ENCODE assay signal across 18 cellular contexts in the genomic region with DNA sequence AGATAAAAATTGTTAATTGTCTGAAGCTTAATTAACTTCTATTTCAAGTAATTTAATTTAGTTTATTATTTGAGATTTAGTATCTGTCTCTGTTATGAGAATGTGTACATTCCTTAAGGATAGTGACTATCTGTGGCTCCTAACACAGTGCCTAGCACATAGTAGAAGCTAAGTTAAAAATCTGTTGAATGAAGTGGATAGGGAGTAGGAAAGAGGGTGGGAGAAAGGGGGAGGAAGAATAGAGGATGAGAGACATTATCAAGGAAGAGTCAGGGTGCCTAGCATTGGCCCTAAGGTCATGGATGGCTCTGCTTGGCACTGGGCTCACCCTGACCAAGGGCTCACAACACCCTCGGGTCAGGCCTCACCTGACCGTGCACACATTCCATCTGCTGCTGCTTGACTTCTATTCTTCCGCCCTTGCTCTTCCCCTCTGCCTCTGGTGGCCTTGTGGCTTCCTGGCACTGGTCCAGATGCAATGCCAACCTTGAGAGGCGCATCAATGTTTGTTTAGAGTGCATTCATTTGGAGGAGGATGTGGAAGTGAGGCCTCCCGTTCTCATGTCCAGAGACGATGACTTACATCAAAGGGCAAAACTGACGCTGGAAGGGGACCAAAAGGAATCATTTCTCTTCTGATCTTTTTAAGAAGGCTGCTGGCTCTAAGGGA. TPM values are rescaled to one million over a fixed set of nuclear protein-coding genes. Genes with fewer than 3 reads are reported as not detected.
DNase-seq lines count a peak whose midpoint lies in the region; ATAC-seq, FAIRE-seq and TF ChIP-seq lines count a peak whose summit lies in the region.
"Had no signal": no experiment of that assay in that cellular context is flagged by ENCODE, and none has a peak within 500 bp of the region (broad histone marks: within the 10 kb centered on the region; RNA-seq: fewer than 3 reads in every experiment).

No MANE protein-coding gene starts in this region.

- no peaks in the 10 kb centered on the region for H3K36me3 Mint-ChIP-seq in CD4-positive, alpha-beta memory T cell
- no peaks in the 10 kb centered on the region for H3K36me3 Mint-ChIP-seq in T-helper 17 cell (ENCODE audit: low read depth)
- no peaks in the 10 kb centered on the region for H3K36me3 Mint-ChIP-seq in naive B cell
- H3K36me3 Mint-ChIP-seq in H9 (ENCODE audit: insufficient read depth in 1 of 3, low read depth in 3 of 3) = peaks cover 0 to 2% (median 2%) of the 10 kb centered on the region in 3 experiments; a peak in 2 of 7 replicates
- peaks cover 21% of the 10 kb centered on the region for H3K36me3 Mint-ChIP-seq in Calu3 (ENCODE audit: insufficient read depth, unreplicated experiment)
- H3K36me3 Mint-ChIP-seq: stimulated activated effector memory CD8-positive, alpha-beta T cell treated with anti-CD3 and anti-CD28 coated beads, Interleukin-12 subunit alpha, Interleukin-12 subunit beta, amount 100 ng/mL, for 72 hours had no signal

- no TSS peak for BruUV-seq in IMR-90 (replicated peaks; lab: Mats Ljungman, UMichigan)
- BruUV-seq in Calu3 (replicated peaks; lab: Mats Ljungman, UMichigan) = no TSS peak

- H4K91ac ChIP-seq in IMR-90 (ENCODE audit: insufficient read depth, low read depth, low read length) = no peak overlapping the region
- no peak overlapping the region for H4K91ac ChIP-seq in H9 (ENCODE audit: insufficient read length, low read depth, low read length)

- H3K4me2 ChIP-seq in IMR-90 (ENCODE audit: low read depth, low read length) (no peak overlapping the region), H9 (ENCODE audit: insufficient read depth, insufficient read length, low read length) (no peak overlapping the region)

- peaks cover 24 to 63% of the 10 kb centered on the region in 2 experiments for H3K79me1 ChIP-seq in IMR-90 (ENCODE audit: low read depth in 1 of 2, low read length in 2 of 2)
- H3K79me1 ChIP-seq in H9 (ENCODE audit: insufficient read depth, low read depth, low read length, poor library complexity, severe bottlenecking) = no peaks in the 10 kb centered on the region

- H2AK9ac ChIP-seq in IMR-90 (replicated peaks; ENCODE audit: low read depth, low read length, poor library complexity) = no peak overlapping the region

- no peak overlapping the region for H2BK15ac ChIP-seq in IMR-90 (ENCODE audit: low read depth, low read length)
- no peak overlapping the region for H2BK15ac ChIP-seq in H9 (ENCODE audit: low read depth, low read length)

- no peak overlapping the region for H2BK12ac ChIP-seq in H9 (ENCODE audit: insufficient read length, low read depth, low read length)

- no peak overlapping the region for H3K4me3 ChIP-seq in CD4-positive, alpha-beta memory T cell (ENCODE audit: low read length in 2 of 2)
- H3K4me3 ChIP-seq in IMR-90 (ENCODE audit: insufficient read depth, low read depth, low read length) (no peak overlapping the region), pancreas (no peak overlapping the region), body of pancreas (no peak overlapping the region)
- H3K4me3 ChIP-seq: left lung, right atrium auricular region, thoracic aorta had no signal

- TF ChIP-seq RAD21 in IMR-90 (IDR thresholded peaks at IDR 0.05; ENCODE audit: low read length) = no peak

- WGBS in IMR-90 (ENCODE audit: extremely low coverage in 2 of 2, insufficient read length in 1 of 2), 2 experiments = no CpG with 5 or more reads among the region's 7 CpGs
- 62 to 66% methylated on average over 7 of the region's 7 CpGs for WGBS in pancreas, 2 donors
- no CpG with 5 or more reads among the region's 7 CpGs for WGBS in H9 (ENCODE audit: extremely low coverage, insufficient read length, low lambda C conversion rate)
- WGBS in body of pancreas, 2 donors = 63 to 78% methylated on average over 7 of the region's 7 CpGs

- TF ChIP-seq CTCF in IMR-90 (conservative IDR thresholded peaks at IDR 0.05; ENCODE audit: low read depth, low read length) (no peak), pancreas (IDR thresholded peaks at IDR 0.05) (no peak), H9 (conservative IDR thresholded peaks at IDR 0.05) (no peak), body of pancreas (IDR thresholded peaks at IDR 0.05) (no peak), Calu3 (IDR thresholded peaks at IDR 0.05; ENCODE audit: unreplicated experiment) (no peak)

- no peak for FAIRE-seq in pancreas (lab: Jason Lieb, UNC)

- H4K8ac ChIP-seq in IMR-90 (ENCODE audit: low read depth in 2 of 2, low read length in 2 of 2) (no peak overlapping the region), H9 (replicated peaks; ENCODE audit: insufficient read length, low read depth, low read length) (no peak overlapping the region)

- no peak overlapping the region for H3T11ph ChIP-seq in H9 (ENCODE audit: low read length)

- no peaks in the 10 kb centered on the region for H3K27me3 ChIP-seq in CD4-positive, alpha-beta memory T cell (ENCODE audit: insufficient read depth, low read length)
- H3K27me3 ChIP-seq in IMR-90 (ENCODE audit: control insufficient read depth, insufficient read depth, low read length) (no peaks in the 10 kb centered on the region), pancreas (no peaks in the 10 kb centered on the region), H9 (ENCODE audit: insufficient read depth, low read length) (no peaks in the 10 kb centered on the region), body of pancreas (no peaks in the 10 kb centered on the region)
- H3K27me3 ChIP-seq: right atrium auricular region had no signal

- H3K9ac ChIP-seq in IMR-90 (ENCODE audit: low read depth, low read length) (no peak overlapping the region), H9 (ENCODE audit: extremely low read depth, insufficient read length, low read length) (no peak overlapping the region)

- dilution Hi-C loops in IMR-90 (cut with HindIII; ENCODE audit: low sequenced_read_pairs, unreplicated experiment) = no loop called here

- H3K9me3 ChIP-seq in CD4-positive, alpha-beta memory T cell (ENCODE audit: control insufficient read depth in 1 of 2, low read length in 2 of 2) = no peaks in the 10 kb centered on the region
- H3K9me3 ChIP-seq in IMR-90 (ENCODE audit: control insufficient read depth, insufficient read depth, low read length) (no peaks in the 10 kb centered on the region), T-helper 17 cell (ENCODE audit: control insufficient read depth, low read length, poor library complexity, severe bottlenecking) (no peaks in the 10 kb centered on the region), pancreas (no peaks in the 10 kb centered on the region), H9 (ENCODE audit: control insufficient read depth, low read depth, low read length) (no peaks in the 10 kb centered on the region), body of pancreas (no peaks in the 10 kb centered on the region)
- H3K9me3 ChIP-seq: left lung, right atrium auricular region, thoracic aorta had no signal

- H2BK5ac ChIP-seq in IMR-90 (ENCODE audit: low read depth, low read length, poor library complexity, severe bottlenecking) (no peak overlapping the region), H9 (ENCODE audit: insufficient read length, low read length) (no peak overlapping the region)

- DNase-seq in CD4-positive, alpha-beta memory T cell = no peak
- no peak for DNase-seq in IMR-90
- DNase-seq in T-helper 17 cell = no peak
- no peak for DNase-seq in naive B cell
- DNase-seq in pancreas = no peak
- DNase-seq in H9 = no peak
- DNase-seq in body of pancreas = no peak
- no peak for DNase-seq in Calu3
- DNase-seq: activated CD4-positive, alpha-beta T cell treated with anti-CD3 and anti-CD28 coated beads, Interleukin-2, amount 50 U/mL, for 4 hours; effector CD4-positive, alpha-beta T cell; left lung; NCI-H446; T-helper 1 cell had no signal

- peaks cover 10% of the 10 kb centered on the region for H3K23me2 ChIP-seq in H9 (ENCODE audit: insufficient read length, low read depth, low read length, poor library complexity, severe bottlenecking)

- H3K14ac ChIP-seq in IMR-90 (replicated peaks; ENCODE audit: low read depth, low read length) (no peak overlapping the region), H9 (ENCODE audit: insufficient read depth, low read length) (no peak overlapping the region)

- in situ Hi-C loops in IMR-90 (cut with MboI; ENCODE audit: low sequenced_read_pairs) = no loop called here

- H3K23ac ChIP-seq in IMR-90 (ENCODE audit: low read depth, low read length) (no peak overlapping the region), H9 (ENCODE audit: insufficient read length, low read depth, low read length) (no peak overlapping the region)

- H2AFZ ChIP-seq in IMR-90 (replicated peaks; ENCODE audit: low read length, poor library complexity) (no peak overlapping the region), H9 (ENCODE audit: low read length) (no peak overlapping the region)

- peaks cover 17 to 42% (median 29%) of the 10 kb centered on the region in 4 donors for H3K4me1 Mint-ChIP-seq in CD4-positive, alpha-beta memory T cell
- peaks cover 21% of the 10 kb centered on the region for H3K4me1 Mint-ChIP-seq in T-helper 17 cell
- peaks cover 9 to 26% (median 16%) of the 10 kb centered on the region in 3 donors for H3K4me1 Mint-ChIP-seq in naive B cell
- H3K4me1 Mint-ChIP-seq in H9 = peaks cover 40 to 46% of the 10 kb centered on the region in 2 experiments
- H3K4me1 Mint-ChIP-seq in Calu3 (ENCODE audit: low read depth, unreplicated experiment) = peaks cover 24% of the 10 kb centered on the region

- H3K56ac ChIP-seq in IMR-90 (ENCODE audit: extremely low read depth, insufficient read depth, low read length) = no peak overlapping the region
- H3K56ac ChIP-seq in H9 (ENCODE audit: insufficient read length, low read depth, low read length) = no peak overlapping the region

- peak overlapping the region in 6 of 7 donors; percentile 34 to 78 (median 50) for H3K27ac Mint-ChIP-seq in CD4-positive, alpha-beta memory T cell
- H3K27ac Mint-ChIP-seq in T-helper 17 cell (peak overlapping the region; percentile 98), naive B cell (peak overlapping the region in 5 of 6 donors; percentile 29 to 96 (median 76)), H9 (peak overlapping the region in 1 of 3 experiments; percentile 90; a peak in 1 of 7 replicates), Calu3 (ENCODE audit: unreplicated experiment) (no peak overlapping the region)
- H3K27ac Mint-ChIP-seq: stimulated activated effector memory CD8-positive, alpha-beta T cell treated with anti-CD3 and anti-CD28 coated beads, Interleukin-12 subunit alpha, Interleukin-12 subunit beta, amount 100 ng/mL, for 72 hours had no signal

- CTCF ChIA-PET in CD4-positive, alpha-beta memory T cell (lab: Charles Lee; ENCODE audit: partially characterized antibody) = no interaction called here
- CTCF ChIA-PET in IMR-90 (lab: Yijun Ruan, JAX) (interaction anchor here (1.5 kb wide), 1 partner anchor 11 kb away, joined by 3 read pairs; no protein-coding TSS in a partner anchor), Calu3 (lab: Charles Lee) (no interaction called here)

- peaks cover 23% of the 10 kb centered on the region for H3K9me1 ChIP-seq in IMR-90 (ENCODE audit: insufficient read depth, low read length)

- POLR2A ChIA-PET in CD4-positive, alpha-beta memory T cell (lab: Charles Lee; ENCODE audit: partially characterized antibody) = no interaction called here
- POLR2A ChIA-PET in IMR-90 (lab: Charles Lee; ENCODE audit: unreplicated experiment) = no interaction called here

- no peak overlapping the region for H3K27ac ChIP-seq in CD4-positive, alpha-beta memory T cell (ENCODE audit: low read depth, low read length)
- no peak overlapping the region for H3K27ac ChIP-seq in IMR-90 (ENCODE audit: insufficient read depth, low read length)
- H3K27ac ChIP-seq in pancreas = no peak overlapping the region
- H3K27ac ChIP-seq in H9 (ENCODE audit: insufficient read length, low read depth, low read length) = no peak overlapping the region
- H3K27ac ChIP-seq in body of pancreas = no peak overlapping the region
- H3K27ac ChIP-seq: left lung, right atrium auricular region, thoracic aorta had no signal

- H2AK5ac ChIP-seq in IMR-90 (ENCODE audit: low read depth, low read length) (0 out of 2 replicates have a peak overlapping the region, but pooled peaks have one; percentile 25), H9 (ENCODE audit: insufficient read length, low read length) (no peak overlapping the region)

- ATAC-seq in IMR-90 (ENCODE audit: low read depth) (no peak), T-helper 17 cell (no peak), naive B cell (ENCODE audit: low read depth in 2 of 2) (no peak), pancreas (no peak), body of pancreas (no peak)
- ATAC-seq: esophagus mucosa; left lung; stimulated activated effector memory CD8-positive, alpha-beta T cell treated with anti-CD3 and anti-CD28 coated beads, Interleukin-12 subunit alpha, Interleukin-12 subunit beta, amount 100 ng/mL, for 72 hours had no signal

- H2BK20ac ChIP-seq in IMR-90 (ENCODE audit: low read depth, low read length) (no peak overlapping the region), H9 (ENCODE audit: low read depth, low read length, poor library complexity, severe bottlenecking) (no peak overlapping the region)

- H3K27me3 Mint-ChIP-seq in CD4-positive, alpha-beta memory T cell = no peaks in the 10 kb centered on the region
- H3K27me3 Mint-ChIP-seq in T-helper 17 cell (no peaks in the 10 kb centered on the region), naive B cell (no peaks in the 10 kb centered on the region), H9 (ENCODE audit: low read depth) (no peaks in the 10 kb centered on the region; the same call in 1 of the 2 replicates), Calu3 (ENCODE audit: unreplicated experiment) (no peaks in the 10 kb centered on the region)
- H3K27me3 Mint-ChIP-seq: central memory CD8-positive, alpha-beta T cell had no signal

- H3K4ac ChIP-seq in IMR-90 (ENCODE audit: low read depth, low read length) (no peak overlapping the region), H9 (ENCODE audit: low read depth, low read length) (no peak overlapping the region)

- H2BK120ac ChIP-seq in IMR-90 (ENCODE audit: low read depth, low read length) = no peak overlapping the region
- H2BK120ac ChIP-seq in H9 (ENCODE audit: low read depth, low read length, poor library complexity, severe bottlenecking) = no peak overlapping the region

- no peaks in the 10 kb centered on the region for H3K36me3 ChIP-seq in CD4-positive, alpha-beta memory T cell (ENCODE audit: insufficient read depth, low read length)
- H3K36me3 ChIP-seq in IMR-90 (ENCODE audit: control insufficient read depth, insufficient read depth, low read length) = no peaks in the 10 kb centered on the region
- no peaks in the 10 kb centered on the region for H3K36me3 ChIP-seq in pancreas
- no peaks in the 10 kb centered on the region for H3K36me3 ChIP-seq in body of pancreas (replicated peaks in 1 of 2; ENCODE audit: insufficient read depth in 1 of 2, low read depth in 2 of 2)
- H3K36me3 ChIP-seq: left lung, right atrium auricular region, thoracic aorta had no signal

- peak overlapping the region in 1 of 8 donors; percentile 52 for H3K4me3 Mint-ChIP-seq in CD4-positive, alpha-beta memory T cell
- peak overlapping the region; percentile 45 for H3K4me3 Mint-ChIP-seq in T-helper 17 cell
- H3K4me3 Mint-ChIP-seq in naive B cell = peak overlapping the region in 2 of 8 donors; percentile 7 to 50
- H3K4me3 Mint-ChIP-seq in H9 = no peak overlapping the region
- H3K4me3 Mint-ChIP-seq in Calu3 (ENCODE audit: low read depth, unreplicated experiment) = no peak overlapping the region
- H3K4me3 Mint-ChIP-seq: central memory CD8-positive, alpha-beta T cell; stimulated activated effector memory CD8-positive, alpha-beta T cell treated with anti-CD3 and anti-CD28 coated beads, Interleukin-12 subunit alpha, Interleukin-12 subunit beta, amount 100 ng/mL, for 72 hours had no signal

- H3K18ac ChIP-seq in IMR-90 (ENCODE audit: low read depth, low read length) (no peak overlapping the region), H9 (ENCODE audit: insufficient read length, low read depth, low read length) (no peak overlapping the region)

- H4K5ac ChIP-seq in IMR-90 (ENCODE audit: low read depth, low read length) = no peak overlapping the region
- H4K5ac ChIP-seq in H9 (ENCODE audit: insufficient read length, low read depth, low read length) = no peak overlapping the region

- intact Hi-C loops in CD4-positive, alpha-beta memory T cell (cut with micrococcal nuclease) = loop anchor here (5.0 to 10.0 kb wide), 3 partner anchors 164 to 398 kb away; no protein-coding TSS in a partner anchor
- intact Hi-C loops in IMR-90 (cut with micrococcal nuclease) = no loop called here
- intact Hi-C loops in pancreas (cut with DNase I) = no loop called here
- intact Hi-C loops in body of pancreas (cut with DNase I) = no loop called here
- intact Hi-C loops in Calu3 (cut with micrococcal nuclease; ENCODE audit: unreplicated experiment) = no loop called here

- H4K20me1 ChIP-seq in IMR-90 (ENCODE audit: insufficient read depth, low read length) (peaks cover 5% of the 10 kb centered on the region; the same call in 1 of the 2 replicates), H9 (ENCODE audit: control insufficient read depth, insufficient read depth, insufficient read length) (no peaks in the 10 kb centered on the region)

- TF ChIP-seq POLR2A in IMR-90 (IDR thresholded peaks at IDR 0.05; ENCODE audit: low read depth, low read length) (no peak), body of pancreas (IDR thresholded peaks at IDR 0.05) (no peak)

- H3K79me2 ChIP-seq in H9 (ENCODE audit: insufficient read depth, low read length) = no peaks in the 10 kb centered on the region

- peaks cover 17% of the 10 kb centered on the region for H3K4me1 ChIP-seq in CD4-positive, alpha-beta memory T cell (ENCODE audit: insufficient read depth, low read length)
- peaks cover 11% of the 10 kb centered on the region for H3K4me1 ChIP-seq in IMR-90 (ENCODE audit: control insufficient read depth, insufficient read depth, low read length)
- peaks cover 28 to 39% (median 33%) of the 10 kb centered on the region in 3 donors for H3K4me1 ChIP-seq in pancreas
- peaks cover 12% of the 10 kb centered on the region for H3K4me1 ChIP-seq in H9 (ENCODE audit: insufficient read depth, low read length)
- peaks cover 61% of the 10 kb centered on the region for H3K4me1 ChIP-seq in body of pancreas

- peaks cover 0 to 4% (median 0%) of the 10 kb centered on the region in 8 donors for H3K9me3 Mint-ChIP-seq in CD4-positive, alpha-beta memory T cell
- no peaks in the 10 kb centered on the region for H3K9me3 Mint-ChIP-seq in naive B cell
- H3K9me3 Mint-ChIP-seq in H9 = no peaks in the 10 kb centered on the region; a peak in 1 of 5 replicates
- H3K9me3 Mint-ChIP-seq in Calu3 (ENCODE audit: low read depth, unreplicated experiment) = no peaks in the 10 kb centered on the region
- H3K9me3 Mint-ChIP-seq: central memory CD8-positive, alpha-beta T cell; stimulated activated effector memory CD8-positive, alpha-beta T cell treated with anti-CD3 and anti-CD28 coated beads, Interleukin-12 subunit alpha, Interleukin-12 subunit beta, amount 100 ng/mL, for 72 hours had no signal

RNA-seq across cellular contexts. Expression of a gene that starts 42.3 kb away (rescaled TPM):
- total RNA-seq in CD4-positive, alpha-beta memory T cell = 10 to 100 TPM; 11.9 to 12.3 TPM
- 1 to 10 TPM; 7.5 to 9.1 TPM for polyA plus RNA-seq in CD4-positive, alpha-beta memory T cell
- 52.2 and 64.2 TPM in 2 replicates for total RNA-seq in IMR-90 (2012; rRNA removed)
- 15.9 and 16.0 TPM in 2 replicates for polyA plus RNA-seq in IMR-90 (2012; rRNA removed)
- 6.7 and 14.0 TPM in 2 replicates for polyA plus RNA-seq in IMR-90 (2012; cell fraction: cytosol; rRNA removed)
- 19.2 and 24.1 TPM in 2 replicates for polyA plus RNA-seq in IMR-90 (2012; cell fraction: nucleus; rRNA removed; ENCODE audit: low replicate concordance)
- total RNA-seq in T-helper 17 cell = 1 to 10 TPM; 4.3 to 9.5 TPM
- polyA plus RNA-seq in naive B cell (ENCODE audit: low read depth in 6 of 6) = 1 to 10 TPM in 5 of 6 donors, not detected in 1; 1.3 to 4.6 (median 2.6) TPM
- 10 to 100 TPM; 17.6 to 39.2 (median 25.5) TPM for total RNA-seq in pancreas
- 10 to 100 TPM; 11.0 to 11.9 TPM for polyA plus RNA-seq in pancreas
- total RNA-seq in H9 (2021) = 28.9 and 29.0 TPM in 2 replicates
- total RNA-seq in body of pancreas = 10 to 100 TPM; 31.3 to 42.0 TPM
- 35.5 and 49.6 TPM in 2 replicates for total RNA-seq in Calu3 (2022)
